ENCODE assay signal across 27 cellular contexts in the genomic region with DNA sequence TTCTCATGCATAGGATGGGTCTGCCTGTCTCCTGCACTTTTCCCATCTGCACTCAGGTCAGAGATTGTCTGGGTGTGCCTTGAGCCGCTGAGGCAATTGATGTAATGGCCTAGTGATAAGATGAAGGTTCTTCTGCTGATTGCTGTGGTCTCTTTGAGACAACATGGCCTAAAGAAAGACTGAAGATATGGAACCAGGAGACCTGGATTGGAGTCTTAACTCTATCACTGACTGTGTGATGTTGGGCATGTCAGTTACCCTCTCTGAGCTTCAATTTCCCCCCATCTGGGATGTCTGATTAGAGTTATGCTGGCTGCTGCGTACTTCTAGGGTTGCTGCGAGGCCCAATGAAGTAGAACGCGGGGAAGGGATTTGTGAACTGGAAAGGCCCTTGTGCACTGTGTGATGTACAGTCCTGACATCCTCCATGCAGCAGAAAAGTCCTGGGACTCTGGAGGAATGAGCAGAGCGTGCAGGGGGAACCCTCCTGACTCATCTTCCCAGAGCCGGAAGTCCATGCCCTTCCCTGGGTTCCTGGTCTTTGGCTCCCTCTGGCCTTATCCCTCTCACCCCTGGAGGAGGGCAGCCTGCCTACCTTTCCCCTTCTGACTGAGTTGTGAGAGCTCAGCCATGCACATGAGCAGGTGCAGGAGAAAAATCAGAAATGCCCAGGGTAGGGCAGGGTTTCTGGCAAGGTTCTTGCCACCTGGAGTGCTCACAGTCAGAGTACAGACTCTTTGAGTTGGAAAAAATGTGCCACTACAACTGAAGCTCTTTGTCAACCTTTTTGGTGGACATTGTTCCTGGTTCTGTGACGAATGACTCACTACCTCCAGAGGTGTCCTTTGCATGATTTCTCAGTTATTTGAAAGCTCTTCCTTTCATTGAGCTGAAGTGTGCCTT. TPM values are rescaled to one million over a fixed set of nuclear protein-coding genes. Genes with fewer than 3 reads are reported as not detected.
DNase-seq lines count a peak whose midpoint lies in the region; ATAC-seq and TF ChIP-seq lines count a peak whose summit lies in the region.
"Had no signal": no experiment of that assay in that cellular context is flagged by ENCODE, and none has a peak within 500 bp of the region (broad histone marks: within the 10 kb centered on the region; RNA-seq: fewer than 3 reads in every experiment).

No MANE protein-coding gene starts in this region.

- TF ChIP-seq CTCF in lower lobe of right lung (IDR thresholded peaks at IDR 0.05), result no peak

- intact Hi-C loops in lower lobe of right lung (cut with DNase I) (no loop called here), left colon (cut with DNase I, micrococcal nuclease) (no loop called here)

- DNase-seq in DMS53 treated with DMSO at 0.1 percent for 48 hours (lab: John Stamatoyannopoulos, UW; ENCODE audit: unreplicated experiment) (peak; percentile 7), H7 (peak; percentile 9), NCI-H69 (lab: John Stamatoyannopoulos, UW) (peak; percentile 27), lower lobe of right lung (no peak), left colon (no peak), RKO (ENCODE audit: low spot score) (no peak)
- DNase-seq: activated CD4-positive, alpha-beta T cell treated with anti-CD3 and anti-CD28 coated beads, Interleukin-2, amount 50 U/mL, for 48 hours; activated CD4-positive, CD25-positive, alpha-beta regulatory T cell; activated effector memory CD4-positive, alpha-beta T cell treated with Interleukin-2 at 50 U/mL for 16 hours; adrenal gland; CD8-positive, alpha-beta memory T cell; DND-41; endodermal cell; mesendoderm; MV-4-11; naive B cell; NCI-H187 treated with DMSO at 0.1 percent for 48 hours; NCI-H510A treated with DMSO at 0.1 percent for 48 hours; stimulated activated CD4-positive, alpha-beta T cell treated with anti-CD3 and anti-CD28 coated beads, Interleukin-12 subunit alpha, Interleukin-12 subunit beta, amount 100 ng/mL, for 4 hours; stimulated activated CD4-positive, alpha-beta T cell treated with anti-CD3 and anti-CD28 coated beads, Interleukin-4, amount 100 ng/mL, for 4 hours; stimulated activated naive CD8-positive, alpha-beta T cell treated with anti-CD3 and anti-CD28 coated beads, Interleukin-15, amount 100 ng/mL, for 72 hours had no signal

- H3K4me3 ChIP-seq in H7 (ENCODE audit: insufficient read depth, low read depth, low read length) (no peak overlapping the region), lower lobe of right lung (no peak overlapping the region)
- H3K4me3 ChIP-seq: adrenal gland, coronary artery, tibial nerve had no signal

- H3K27me3 ChIP-seq in H7 (ENCODE audit: control insufficient read depth, insufficient read depth, low read length), result peaks cover 5% of the 10 kb centered on the region
- H3K27me3 ChIP-seq in lower lobe of right lung (ENCODE audit: low read depth), result no peaks in the 10 kb centered on the region
- H3K27me3 ChIP-seq: adrenal gland, tibial nerve had no signal

- H3K9me3 ChIP-seq in lower lobe of right lung, result no peaks in the 10 kb centered on the region
- H3K9me3 ChIP-seq: adrenal gland, SK-N-SH had no signal

- peak overlapping the region; percentile 68 for H3K27ac ChIP-seq in lower lobe of right lung
- H3K27ac ChIP-seq: adrenal gland, coronary artery, RWPE1, tibial nerve had no signal

- H3K36me3 ChIP-seq in H7 (replicated peaks; ENCODE audit: control insufficient read depth, insufficient read depth, low read length), result no peaks in the 10 kb centered on the region
- H3K36me3 ChIP-seq in lower lobe of right lung, result no peaks in the 10 kb centered on the region
- H3K36me3 ChIP-seq: adrenal gland, tibial nerve had no signal

- peaks cover 14% of the 10 kb centered on the region for H3K4me1 ChIP-seq in lower lobe of right lung
- H3K4me1 ChIP-seq: tibial nerve had no signal

- ATAC-seq in lower lobe of right lung (peak; percentile 78 to 82), GM21360 (IDR thresholded peaks at IDR 0.05; ENCODE audit: unreplicated experiment) (no peak), left colon (no peak), GM18858 (IDR thresholded peaks at IDR 0.05; ENCODE audit: unreplicated experiment) (no peak)
- ATAC-seq: stimulated activated naive CD8-positive, alpha-beta T cell treated with anti-CD3 and anti-CD28 coated beads, Interleukin-15, amount 100 ng/mL, for 72 hours had no signal

RNA-seq across cellular contexts. Expression of a gene that starts 21.1 kb away (rescaled TPM):
- 0.10 and 0.37 TPM in 2 replicates for total RNA-seq in H7 (2014; rRNA removed; shearing (Covaris generic))
- total RNA-seq in lower lobe of right lung (0.47 TPM), left colon (under 1 TPM; 0.14 to 0.18 TPM)
- total RNA-seq: tibial nerve had no signal

Comparison
In these comparisons a context has a peak if more than half of its experiments do, and no peak if none do; other contexts are left out.
1. DNase-seq: peak in DMS53 treated with DMSO at 0.1 percent for 48 hours (single experiment), H7 (single experiment) and NCI-H69 (single experiment); none in lower lobe of right lung (single experiment), left colon (0 of 2) and RKO (single experiment).
2. ATAC-seq: peak in lower lobe of right lung (2 of 2); none in GM21360 (single experiment), left colon (single experiment) and GM18858 (single experiment).